Comparison of ENCODE assay signal across 1 cellular context in genomic region chr3:8452112-8452511, GRCh38.
TF ChIP-seq lines count a peak whose summit lies in the region.

No MANE protein-coding gene starts in this region.

TF ChIP-seq in IMR-90, 13 proteins besides CTCF, POLR2A, EP300 and RAD21 (continued from another document):
- TF ChIP-seq FOS (IDR thresholded peaks at IDR 0.05; ENCODE audit: low read depth, low read length) (no peak), CHD1 (IDR thresholded peaks at IDR 0.05; ENCODE audit: low read depth, low read length) (no peak), USF2 (IDR thresholded peaks at IDR 0.05; ENCODE audit: low read depth, low read length) (no peak)
